In genomic region chr2:28810384-28811285, GRCh38 we compare ENCODE assay signal across 8 cellular contexts. TPM values are rescaled to one million over a fixed set of nuclear protein-coding genes. Genes with fewer than 3 reads are reported as not detected.
DNase-seq lines count a peak whose midpoint lies in the region; ATAC-seq, FAIRE-seq and TF ChIP-seq lines count a peak whose summit lies in the region.

Gene SPDYA, plus strand, starts transcription at chr2:28810834. Its CDS starts 5,181 bp downstream, at chr2:28816015.

- H3K4me3 ChIP-seq in AG04450 (ENCODE audit: low read depth, low read length) (peak within 1 kb of the TSS; percentile 58), pancreas (peak within 1 kb of the TSS in 3 of 4 donors; percentile 32 to 50 (median 33)), thymus (ENCODE audit: low read length) (peak within 1 kb of the TSS; percentile 65)

- H3K27me3 ChIP-seq in AG04450 (ENCODE audit: control insufficient read depth, insufficient read depth, low read length) (no peaks in the 10 kb centered on the region), pancreas (no peaks in the 10 kb centered on the region), thymus (ENCODE audit: control insufficient read depth, insufficient read depth) (no peaks in the 10 kb centered on the region)

- intact Hi-C loops in pancreas (cut with DNase I), result no loop called here

- no peaks in the 10 kb centered on the region for H3K36me3 ChIP-seq in pancreas
- no peaks in the 10 kb centered on the region for H3K36me3 ChIP-seq in thymus (ENCODE audit: control insufficient read depth, insufficient read depth)

- WGBS in pancreas, 2 donors, result 6 to 7% methylated on average over 67 to 97 of the region's 97 CpGs
- WGBS in thymus, result 8% methylated on average over 97 of the region's 97 CpGs

- ATAC-seq in GM19035 (IDR thresholded peaks at IDR 0.05; ENCODE audit: unreplicated experiment) (peak; percentile 81), HG03354 (IDR thresholded peaks at IDR 0.05; ENCODE audit: poor library complexity, severe bottlenecking, unreplicated experiment) (peak; percentile 85), pancreas (peak; percentile 81 to 98 (median 93))

- no peak for TF ChIP-seq CTCF in AG04450 (IDR thresholded peaks at IDR 0.05; ENCODE audit: low read depth, low read length)
- TF ChIP-seq CTCF in pancreas (IDR thresholded peaks at IDR 0.05), result no peak

- DNase-seq in AG04450 (ENCODE audit: low read depth, low spot score) (no peak), SIG-M5 treated with dmso at 0.1 percent for 504 hours (lab: John Stamatoyannopoulos, UW; ENCODE audit: unreplicated experiment) (peak; percentile 72), glomerular visceral epithelial cell (ENCODE audit: extremely low spot score) (peak; percentile 53), pancreas (peak; percentile 41 to 85 (median 64))
- peak; percentile 86 for DNase-seq in activated naive CD4-positive, alpha-beta T cell treated with anti-CD3 and anti-CD28 coated beads, Interleukin-2, amount 50 U/mL, for 16 hours

- CTCF ChIA-PET in AG04450 (lab: Charles Lee), result interaction anchor here (0.8 to 1.1 kb wide), 3 partner anchors 12 to 1107 kb away, joined by 3 to 5 read pairs (median 4); no protein-coding TSS in a partner anchor

- POLR2A ChIA-PET in AG04450 (lab: Yijun Ruan, JAX), result no interaction called here

- no peak within 1 kb of the TSS for H3K27ac ChIP-seq in AG04450 (ENCODE audit: low read depth, low read length)
- no peak within 1 kb of the TSS for H3K27ac ChIP-seq in pancreas
- H3K27ac ChIP-seq in thymus (ENCODE audit: low read depth), result no peak within 1 kb of the TSS

- H3K9me3 ChIP-seq in AG04450 (ENCODE audit: control insufficient read depth, insufficient read depth, low read length) (peaks cover 3% of the 10 kb centered on the region; the same call in 1 of the 2 replicates), pancreas (no peaks in the 10 kb centered on the region), thymus (ENCODE audit: control insufficient read depth) (no peaks in the 10 kb centered on the region)

- H3K4me1 ChIP-seq in pancreas (peaks cover 0 to 5% (median 0%) of the 10 kb centered on the region in 3 donors), thymus (ENCODE audit: control insufficient read depth, insufficient read depth, low read length) (peaks cover 6% of the 10 kb centered on the region)

- FAIRE-seq in pancreas (lab: Jason Lieb, UNC), result no peak

RNA-seq across cellular contexts. Expression of gene SPDYA, which starts in this region (rescaled TPM):
- polyA plus RNA-seq in AG04450 (2011; rRNA removed) (0.07 and 0.22 TPM in 2 replicates), pancreas (under 1 TPM; 0.11 to 0.16 TPM), thymus (0.21 TPM)
- 0.32 and 0.61 TPM in 2 replicates for polyA minus RNA-seq in AG04450 (2011; rRNA and poly(A)+ RNA removed)
- total RNA-seq in pancreas, result under 1 TPM; 0.38 to 0.78 (median 0.50) TPM

Comparison
In these comparisons a context has a peak if more than half of its experiments do, and no peak if none do; other contexts are left out.
1. Peak in DNase-seq, ATAC-seq and H3K4me3 ChIP-seq in pancreas; RNA of the gene not detected or under 1 TPM.